Comparison of ENCODE assay signal across 8 cellular contexts in genomic region chr16:85898521-85899442, GRCh38. TPM values are rescaled to one million over a fixed set of nuclear protein-coding genes. Genes with fewer than 3 reads are reported as not detected.
DNase-seq lines count a peak whose midpoint lies in the region; ATAC-seq and TF ChIP-seq lines count a peak whose summit lies in the region.

TSS of gene IRF8 (plus strand) at chr16:85899162. CDS start at chr16:85903016, 3,854 bp downstream.

- TF ChIP-seq POLR2A in GM18526 (IDR thresholded peaks at IDR 0.05; ENCODE audit: extremely low read depth, insufficient read length): peak; percentile 99

- intact Hi-C loops in lower lobe of right lung (cut with DNase I): no loop called here

- H3K27ac ChIP-seq in lower lobe of right lung: peak within 1 kb of the TSS; percentile 77

- H3K36me3 ChIP-seq in lower lobe of right lung: no peaks in the 10 kb centered on the region

- peaks cover 35% of the 10 kb centered on the region for H3K4me1 ChIP-seq in lower lobe of right lung

- DNase-seq in activated CD4-positive, alpha-beta T cell treated with anti-CD3 and anti-CD28 coated beads for 1 hour: peak; percentile 63
- DNase-seq in cerebellum (ENCODE audit: low spot score): peak; percentile 75
- DNase-seq in lower lobe of right lung: peak; percentile 88
- peak; percentile 65 to 76 (median 76) for DNase-seq in stimulated activated CD4-positive, alpha-beta T cell treated with anti-CD3 and anti-CD28 coated beads, TNF-alpha, amount 100 ng/mL, for 4 hours (ENCODE audit: low read depth in 3 of 3)
- no peak for DNase-seq in DMS153 treated with DMSO at 0.1 percent for 48 hours (lab: John Stamatoyannopoulos, UW; ENCODE audit: unreplicated experiment)
- DNase-seq in foreskin melanocyte: no peak

- ATAC-seq in HG03097 (IDR thresholded peaks at IDR 0.05; ENCODE audit: low FRiP score, unreplicated experiment): peak; percentile 29
- ATAC-seq in lower lobe of right lung: peak; percentile 92 to 93

- no peaks in the 10 kb centered on the region for H3K9me3 ChIP-seq in lower lobe of right lung

- H3K4me3 ChIP-seq in lower lobe of right lung: peak within 1 kb of the TSS; percentile 83

- no peak for TF ChIP-seq CTCF in lower lobe of right lung (IDR thresholded peaks at IDR 0.05)

- H3K27me3 ChIP-seq in lower lobe of right lung (ENCODE audit: low read depth): peaks cover 15% of the 10 kb centered on the region

RNA-seq across cellular contexts. Expression of gene IRF8, which starts in this region (rescaled TPM):
- total RNA-seq in cerebellum (3.7 TPM), lower lobe of right lung (67.9 TPM)

Comparison
In these comparisons a context has a peak if more than half of its experiments do, and no peak if none do; other contexts are left out.
1. RNA of gene IRF8 (total RNA-seq): 67.9 TPM in lower lobe of right lung (single experiment); 3.7 TPM in cerebellum (single experiment); every median in the first group is over 10 times any median in the second.
2. DNase-seq: peak in activated CD4-positive, alpha-beta T cell treated with anti-CD3 and anti-CD28 coated beads for 1 hour (single experiment), cerebellum (single experiment), lower lobe of right lung (single experiment) and stimulated activated CD4-positive, alpha-beta T cell treated with anti-CD3 and anti-CD28 coated beads, TNF-alpha, amount 100 ng/mL, for 4 hours (3 of 3); none in DMS153 treated with DMSO at 0.1 percent for 48 hours (single experiment) and foreskin melanocyte (single experiment).